1 cellular context compared by ENCODE assay signal in genomic region chr13:102812616-102813287, GRCh38.
TF ChIP-seq lines count a peak whose summit lies in the region.

No MANE protein-coding gene starts in this region.

TF ChIP-seq in GM23338, 12 proteins besides CTCF, POLR2A, EP300 and RAD21 (continued from another document):
- no peak for TF ChIP-seq REST (IDR thresholded peaks at IDR 0.05; ENCODE audit: unreplicated experiment)
